16 cellular contexts compared by ENCODE assay signal in genomic region chr17:7443499-7444485, GRCh38. TPM values are rescaled to one million over a fixed set of nuclear protein-coding genes. Genes with fewer than 3 reads are reported as not detected.
DNase-seq lines count a peak whose midpoint lies in the region; ATAC-seq, FAIRE-seq and TF ChIP-seq lines count a peak whose summit lies in the region.
"Had no signal": no experiment of that assay in that cellular context is flagged by ENCODE, and none has a peak within 500 bp of the region (broad histone marks: within the 10 kb centered on the region; RNA-seq: fewer than 3 reads in every experiment).

No MANE protein-coding gene starts in this region.

- H3K9me3 Mint-ChIP-seq in activated naive CD4-positive, alpha-beta T cell treated with anti-CD3 and anti-CD28 coated beads, Interleukin-2, amount 10 ng/mL, durations not matched to agents 7 days and 5 days: no peaks in the 10 kb centered on the region

- peak overlapping the region; percentile 8 for H3K4me3 Mint-ChIP-seq in activated naive CD4-positive, alpha-beta T cell treated with anti-CD3 and anti-CD28 coated beads, Interleukin-2, amount 10 ng/mL, durations not matched to agents 7 days and 5 days

- CTCF ChIA-PET in activated naive CD4-positive, alpha-beta T cell treated with anti-CD3 and anti-CD28 coated beads, Interleukin-2, amount 10 ng/mL, durations not matched to agents 7 days and 5 days (lab: Charles Lee): interaction anchor here (0.6 to 1.4 kb wide), 6 partner anchors 8 to 117 kb away, joined by 3 to 5 read pairs (median 4); no protein-coding TSS in a partner anchor

- H3K4me1 ChIP-seq in fibroblast of lung (ENCODE audit: control insufficient read depth, extremely low read depth, insufficient read depth, low read length) (peaks cover 15% of the 10 kb centered on the region), gastrocnemius medialis (peaks cover 28 to 53% of the 10 kb centered on the region in 2 donors)

- no peak for TF ChIP-seq CTCF in fibroblast of lung (conservative IDR thresholded peaks at IDR 0.05 in 1 of 2, IDR thresholded peaks at IDR 0.05 in 1 of 2; ENCODE audit: low read depth in 1 of 2, low read length in 2 of 2)
- TF ChIP-seq CTCF in gastrocnemius medialis (IDR thresholded peaks at IDR 0.05 in 4 of 5, conservative IDR thresholded peaks at IDR 0.05 in 1 of 5): no peak

- H3K9me3 ChIP-seq in SK-N-MC (ENCODE audit: low read depth, low read length) (no peaks in the 10 kb centered on the region), fibroblast of lung (ENCODE audit: control insufficient read depth, insufficient read depth, low read depth, low read length) (no peaks in the 10 kb centered on the region), gastrocnemius medialis (no peaks in the 10 kb centered on the region)
- H3K9me3 ChIP-seq: A549, lower lobe of right lung, thyroid gland had no signal

- in situ Hi-C loops in gastrocnemius medialis (cut with MboI; ENCODE audit: low sequenced_read_pairs in 4 of 4): loop anchor here in 2 of 4 donors (5.0 to 25.0 kb wide), 2 partner anchors 34 to 119 kb away; partner anchors contain the start of genes SENP3 (in 1 of the 2), TNFSF13 (in 1 of the 2) and ZBTB4 (in 1 of the 2)

- H4K20me1 ChIP-seq in fibroblast of lung (ENCODE audit: control insufficient read depth, extremely low read depth, insufficient read depth, low read length): no peaks in the 10 kb centered on the region

- no peaks in the 10 kb centered on the region for H3K36me3 ChIP-seq in SK-N-MC (ENCODE audit: insufficient read depth, low read length)
- no peaks in the 10 kb centered on the region for H3K36me3 ChIP-seq in fibroblast of lung (ENCODE audit: control insufficient read depth, insufficient read depth, low read length)
- peaks cover 0 to 13% of the 10 kb centered on the region in 2 donors for H3K36me3 ChIP-seq in gastrocnemius medialis
- H3K36me3 ChIP-seq: lower lobe of right lung, thyroid gland, WERI-Rb-1 had no signal

- FAIRE-seq in urothelium cell line (lab: Jason Lieb, UNC): no peak
- FAIRE-seq: A549 had no signal

- 0 out of 2 replicates have a peak overlapping the region, but pooled peaks have one; percentile 6 for H3K27ac ChIP-seq in SK-N-MC
- H3K27ac ChIP-seq in fibroblast of lung (ENCODE audit: insufficient read depth, low read length): no peak overlapping the region
- H3K27ac ChIP-seq in gastrocnemius medialis: peak overlapping the region; percentile 94 to 100 (median 98)
- H3K27ac ChIP-seq: A549, lower lobe of right lung, WERI-Rb-1 had no signal

- no peak for DNase-seq in activated naive CD4-positive, alpha-beta T cell treated with anti-CD3 and anti-CD28 coated beads, Interleukin-2, amount 10 ng/mL, durations not matched to agents 7 days and 5 days
- DNase-seq in activated naive CD4-positive, alpha-beta T cell (lab: John Stamatoyannopoulos, UW): no peak
- no peak for DNase-seq in SK-N-MC (ENCODE audit: low read depth, low spot score)
- peak; percentile 52 to 72 for DNase-seq in fibroblast of lung (ENCODE audit: low read depth in 2 of 2)
- no peak for DNase-seq in gastrocnemius medialis
- no peak for DNase-seq in urothelium cell line (ENCODE audit: low spot score)
- no peak for DNase-seq in stimulated activated naive CD4-positive, alpha-beta T cell treated with Interleukin-2 at 50 U/mL for 16 hours (lab: John Stamatoyannopoulos, UW)
- DNase-seq: amniotic stem cell; effector CD4-positive, alpha-beta T cell; hypothalamus; lower lobe of right lung; occipital lobe; WERI-Rb-1 had no signal

- no peak for TF ChIP-seq POLR2A in gastrocnemius medialis (IDR thresholded peaks at IDR 0.05)

- peaks cover 31% of the 10 kb centered on the region for H3K27me3 ChIP-seq in fibroblast of lung (ENCODE audit: control insufficient read depth, insufficient read depth, low read length)
- peaks cover 0 to 4% (median 0%) of the 10 kb centered on the region in 3 donors for H3K27me3 ChIP-seq in gastrocnemius medialis
- H3K27me3 ChIP-seq: thyroid gland had no signal

- no peak overlapping the region for H3K4me2 ChIP-seq in fibroblast of lung (ENCODE audit: extremely low read depth, insufficient read depth, low read length)

- H3K4me3 ChIP-seq in SK-N-MC (no peak overlapping the region), fibroblast of lung (replicated peaks in 1 of 4; ENCODE audit: control extremely low read depth in 1 of 4, insufficient read depth in 1 of 4, low read depth in 3 of 4, low read length in 4 of 4) (no peak overlapping the region), gastrocnemius medialis (peak overlapping the region in 1 of 4 donors; percentile 69)
- H3K4me3 ChIP-seq: A549 had no signal

- no peak for ATAC-seq in gastrocnemius medialis
- ATAC-seq in HG03159 (IDR thresholded peaks at IDR 0.05; ENCODE audit: unreplicated experiment): no peak
- ATAC-seq: A549 had no signal

- H3K27me3 Mint-ChIP-seq in activated naive CD4-positive, alpha-beta T cell treated with anti-CD3 and anti-CD28 coated beads, Interleukin-2, amount 10 ng/mL, durations not matched to agents 7 days and 5 days: peaks cover 100% of the 10 kb centered on the region

- no peak overlapping the region for H2AFZ ChIP-seq in fibroblast of lung (ENCODE audit: low read length)

- intact Hi-C loops in gastrocnemius medialis (cut with DNase I; ENCODE audit: low total_unique reads): loop anchor here (2.0 kb wide), 2 partner anchors 33 to 117 kb away; partner anchors contain the start of gene SENP3

- peaks cover 40% of the 10 kb centered on the region for H3K4me1 Mint-ChIP-seq in activated naive CD4-positive, alpha-beta T cell treated with anti-CD3 and anti-CD28 coated beads, Interleukin-2, amount 10 ng/mL, durations not matched to agents 7 days and 5 days

- H3K27ac Mint-ChIP-seq in activated naive CD4-positive, alpha-beta T cell treated with anti-CD3 and anti-CD28 coated beads, Interleukin-2, amount 10 ng/mL, durations not matched to agents 7 days and 5 days: no peak overlapping the region

- H3K79me2 ChIP-seq in fibroblast of lung (ENCODE audit: control insufficient read depth, insufficient read depth, low read length): no peaks in the 10 kb centered on the region

- peaks cover 32% of the 10 kb centered on the region for H3K36me3 Mint-ChIP-seq in activated naive CD4-positive, alpha-beta T cell treated with anti-CD3 and anti-CD28 coated beads, Interleukin-2, amount 10 ng/mL, durations not matched to agents 7 days and 5 days

- no peak overlapping the region for H3K9ac ChIP-seq in SK-N-MC (ENCODE audit: insufficient read length)
- H3K9ac ChIP-seq in fibroblast of lung (ENCODE audit: insufficient read depth, low read length): no peak overlapping the region

RNA-seq across cellular contexts. Expression of gene CHRNB1, which starts 1.1 kb away (rescaled TPM):
- 5.6 and 12.2 TPM in 2 replicates for total RNA-seq in fibroblast of lung
- 6.3 and 9.2 TPM in 2 replicates for polyA plus RNA-seq in fibroblast of lung
- polyA plus RNA-seq in fibroblast of lung (2012): 4.4 and 7.1 TPM in 2 replicates
- polyA minus RNA-seq in fibroblast of lung (ENCODE audit: low replicate concordance): 7.1 and 8.8 TPM in 2 replicates
- total RNA-seq in gastrocnemius medialis: 100 to 1,000 TPM in 2 of 4 donors, 10 to 100 TPM in 2; 82.3 to 202 (median 101) TPM

RNA-seq across cellular contexts. Expression of gene FGF11, which starts 4.5 kb away (rescaled TPM):
- total RNA-seq in fibroblast of lung (0.33 and 1.3 TPM in 2 replicates), gastrocnemius medialis (1 to 10 TPM; 1.2 to 7.4 (median 4.1) TPM)
- polyA plus RNA-seq in fibroblast of lung: 0.43 and 0.87 TPM in 2 replicates
- 0.44 and 0.79 TPM in 2 replicates for polyA plus RNA-seq in fibroblast of lung (2012)
- 0.43 and 5.0 TPM in 2 replicates for polyA minus RNA-seq in fibroblast of lung (ENCODE audit: low replicate concordance)

RNA-seq across cellular contexts. Expression of gene TMEM102, which starts 8.6 kb away (rescaled TPM):
- 1.5 and 1.8 TPM in 2 replicates for total RNA-seq in fibroblast of lung
- 0.52 and 0.58 TPM in 2 replicates for polyA plus RNA-seq in fibroblast of lung
- polyA plus RNA-seq in fibroblast of lung (2012): 0.72 and 1.0 TPM in 2 replicates
- 2.3 TPM in 1 of 2 replicates, not detected in the other for polyA minus RNA-seq in fibroblast of lung (ENCODE audit: low replicate concordance)
- total RNA-seq in gastrocnemius medialis: 1 to 10 TPM in 3 of 4 donors, under 1 TPM in 1; 0.92 to 3.9 (median 2.3) TPM

RNA-seq across cellular contexts. Expression of gene SPEM3, which starts 15.1 kb away (rescaled TPM):
- total RNA-seq in fibroblast of lung (not detected in 2 replicates), gastrocnemius medialis (not detected)
- polyA plus RNA-seq in fibroblast of lung: not detected in 2 replicates
- polyA plus RNA-seq in fibroblast of lung (2012): not detected in 2 replicates
- not detected in 2 replicates for polyA minus RNA-seq in fibroblast of lung (ENCODE audit: low replicate concordance)
- total RNA-seq: lower lobe of right lung, occipital lobe, thyroid gland had no signal
- polyA plus RNA-seq: A549 had no signal

RNA-seq across cellular contexts. Expression of gene SPEM2, which starts 18.4 kb away (rescaled TPM):
- not detected in 2 replicates for total RNA-seq in fibroblast of lung
- not detected in 2 replicates for polyA plus RNA-seq in fibroblast of lung
- polyA plus RNA-seq in fibroblast of lung (2012): not detected in 2 replicates
- not detected in 2 replicates for polyA minus RNA-seq in fibroblast of lung (ENCODE audit: low replicate concordance)
- total RNA-seq in gastrocnemius medialis: not detected
- total RNA-seq: lower lobe of right lung, occipital lobe had no signal
- polyA plus RNA-seq: A549 had no signal

Comparison
In these comparisons a context has a peak if more than half of its experiments do, and no peak if none do; other contexts are left out.
1. DNase-seq: peak in fibroblast of lung (2 of 2); none in activated naive CD4-positive, alpha-beta T cell treated with anti-CD3 and anti-CD28 coated beads, Interleukin-2, amount 10 ng/mL, durations not matched to agents 7 days and 5 days (single experiment), activated naive CD4-positive, alpha-beta T cell (0 of 4), SK-N-MC (single experiment), gastrocnemius medialis (0 of 2), urothelium cell line (single experiment) and stimulated activated naive CD4-positive, alpha-beta T cell treated with Interleukin-2 at 50 U/mL for 16 hours (single experiment).